Comparison of ENCODE assay signal across 1 cellular context in the genomic region with DNA sequence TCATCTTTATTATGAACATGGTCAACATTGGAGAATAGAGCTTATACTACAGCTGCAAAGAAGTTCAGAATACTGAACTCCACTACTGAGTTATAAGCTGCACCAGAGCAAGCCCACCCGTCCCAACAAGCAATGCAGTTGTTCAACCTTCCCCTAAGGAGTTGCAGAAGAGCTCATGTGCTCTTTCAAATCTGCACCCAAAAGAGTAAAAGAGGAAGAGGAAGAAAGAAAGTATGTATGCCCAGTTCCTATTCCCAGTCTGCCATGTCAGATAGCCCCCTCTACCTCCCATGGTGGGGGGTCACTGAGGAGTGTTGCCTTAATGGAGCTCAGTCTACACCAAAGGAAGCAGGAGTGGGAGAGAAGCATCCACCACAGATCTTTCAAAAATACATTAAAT.
TF ChIP-seq lines count a peak whose summit lies in the region.

No MANE protein-coding gene starts in this region.

TF ChIP-seq in GM12878, 131 proteins besides CTCF, POLR2A, EP300 and RAD21:
- TF ChIP-seq SPI1 (IDR thresholded peaks at IDR 0.05; ENCODE audit: borderline replicate concordance, insufficient read depth, low read depth, low read length) = peak; percentile 47; the same call in 1 of the 2 replicates
- no peak for TF ChIP-seq CBFB (IDR thresholded peaks at IDR 0.05; ENCODE audit: low read depth)
- no peak for TF ChIP-seq TARDBP (IDR thresholded peaks at IDR 0.05; ENCODE audit: borderline replicate concordance)
